ENCODE assay signal across 8 cellular contexts in genomic region chr3:69738859-69739203, GRCh38. TPM values are rescaled to one million over a fixed set of nuclear protein-coding genes. Genes with fewer than 3 reads are reported as not detected.
A peak's percentile ranks its signal among the peaks of the same experiment; 100 is the strongest.
DNase-seq lines count a peak whose midpoint lies in the region; ATAC-seq and TF ChIP-seq lines count a peak whose summit lies in the region.

No MANE protein-coding gene starts in this region.

- CTCF ChIA-PET in T-cell (lab: Charles Lee) = no interaction called here

- H3K4me1 ChIP-seq in prostate gland (replicated peaks) = no peaks in the 10 kb centered on the region

- peaks cover 50 to 59% of the 10 kb centered on the region in 2 donors for H3K27me3 Mint-ChIP-seq in T-cell

- DNase-seq in T-cell (no peak), glomerular endothelial cell (ENCODE audit: extremely low read depth, low read depth, low spot score) (peak; percentile 12), prostate gland (ENCODE audit: low spot score) (no peak), NCI-H2227 treated with DMSO at 0.1 percent for 48 hours (lab: John Stamatoyannopoulos, UW) (no peak), D341Med (ENCODE audit: low spot score) (no peak)

- no peak overlapping the region for H3K27ac Mint-ChIP-seq in T-cell

- under 1% methylated on average over 12 of the region's 12 CpGs for WGBS in prostate gland

- TF ChIP-seq POLR2A in prostate gland (IDR thresholded peaks at IDR 0.05) = no peak

- H3K27me3 ChIP-seq in prostate gland (replicated peaks; ENCODE audit: insufficient read depth) = no peaks in the 10 kb centered on the region

- H3K4me3 ChIP-seq in GM12875 (ENCODE audit: low read depth, low read length) (peak overlapping the region; percentile 45), prostate gland (peak overlapping the region; percentile 78 to 81)

- peak overlapping the region; percentile 78 to 81 for H3K27ac ChIP-seq in prostate gland

- no peaks in the 10 kb centered on the region for H3K36me3 ChIP-seq in prostate gland

- intact Hi-C loops in prostate gland (cut with DNase I) = loop anchor here (5.0 kb wide), 1 partner anchor 47 kb away; no protein-coding TSS in a partner anchor

- no peaks in the 10 kb centered on the region for H3K36me3 Mint-ChIP-seq in T-cell

- H3K9me3 Mint-ChIP-seq in T-cell = no peaks in the 10 kb centered on the region

- TF ChIP-seq CTCF in GM12875 (IDR thresholded peaks at IDR 0.05; ENCODE audit: borderline replicate concordance, insufficient read depth, low read depth, low read length) = no peak
- TF ChIP-seq CTCF in prostate gland (IDR thresholded peaks at IDR 0.05) = no peak

- ATAC-seq in T-cell (replicated peaks in 1 of 4) (no peak), HG03025 (IDR thresholded peaks at IDR 0.05; ENCODE audit: low FRiP score, unreplicated experiment) (no peak), GM18502 (IDR thresholded peaks at IDR 0.05; ENCODE audit: poor library complexity, unreplicated experiment) (no peak)

- peaks cover 9 to 15% (median 12%) of the 10 kb centered on the region in 3 donors for H3K4me1 Mint-ChIP-seq in T-cell

- peak overlapping the region in 2 of 3 donors; percentile 7 to 65 for H3K4me3 Mint-ChIP-seq in T-cell

- H3K9me3 ChIP-seq in prostate gland = no peaks in the 10 kb centered on the region

- POLR2A ChIA-PET in T-cell (lab: Charles Lee) = no interaction called here

RNA-seq across cellular contexts. Expression of gene MITF, which starts 0.4 kb away (rescaled TPM):
- total RNA-seq in T-cell = under 1 TPM in 4 of 5 donors, not detected in 1; 0.09 to 0.51 (median 0.24) TPM
- 2.8 and 6.1 TPM in 2 replicates for total RNA-seq in glomerular endothelial cell
- 10 to 100 TPM in 1 of 2 donors, 1 to 10 TPM in 1; 7.7 to 17.6 TPM for total RNA-seq in prostate gland
